ENCODE assay signal across 1 cellular context in genomic region chr12:47801170-47801903, GRCh38.
TF ChIP-seq lines count a peak whose summit lies in the region.

No MANE protein-coding gene starts in this region.

TF ChIP-seq in H1, 55 proteins besides CTCF, POLR2A, EP300 and RAD21:
- TF ChIP-seq GTF2F1 (IDR thresholded peaks at IDR 0.05; ENCODE audit: borderline replicate concordance, low read depth, low read length) = no peak
